In the genomic region with DNA sequence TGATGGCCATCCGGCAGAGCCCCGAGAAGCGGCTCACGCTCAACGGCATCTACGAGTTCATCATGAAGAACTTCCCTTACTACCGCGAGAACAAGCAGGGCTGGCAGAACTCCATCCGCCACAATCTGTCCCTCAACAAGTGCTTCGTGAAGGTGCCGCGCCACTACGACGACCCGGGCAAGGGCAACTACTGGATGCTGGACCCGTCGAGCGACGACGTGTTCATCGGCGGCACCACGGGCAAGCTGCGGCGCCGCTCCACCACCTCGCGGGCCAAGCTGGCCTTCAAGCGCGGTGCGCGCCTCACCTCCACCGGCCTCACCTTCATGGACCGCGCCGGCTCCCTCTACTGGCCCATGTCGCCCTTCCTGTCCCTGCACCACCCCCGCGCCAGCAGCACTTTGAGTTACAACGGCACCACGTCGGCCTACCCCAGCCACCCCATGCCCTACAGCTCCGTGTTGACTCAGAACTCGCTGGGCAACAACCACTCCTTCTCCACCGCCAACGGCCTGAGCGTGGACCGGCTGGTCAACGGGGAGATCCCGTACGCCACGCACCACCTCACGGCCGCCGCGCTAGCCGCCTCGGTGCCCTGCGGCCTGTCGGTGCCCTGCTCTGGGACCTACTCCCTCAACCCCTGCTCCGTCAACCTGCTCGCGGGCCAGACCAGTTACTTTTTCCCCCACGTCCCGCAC, we compare ENCODE assay signal across 9 cellular contexts. TPM values are rescaled to one million over a fixed set of nuclear protein-coding genes. Genes with fewer than 3 reads are reported as not detected.
DNase-seq lines count a peak whose midpoint lies in the region; TF ChIP-seq lines count a peak whose summit lies in the region.
"Had no signal": no experiment of that assay in that cellular context is flagged by ENCODE, and none has a peak within 500 bp of the region (broad histone marks: within the 10 kb centered on the region; RNA-seq: fewer than 3 reads in every experiment).

No MANE protein-coding gene starts in this region.

- H3K9me3 ChIP-seq in endodermal cell (ENCODE audit: control insufficient read depth, low read length) (no peaks in the 10 kb centered on the region), neuronal stem cell (replicated peaks in 1 of 2; ENCODE audit: control insufficient read depth in 2 of 2, insufficient read depth in 1 of 2, low read depth in 1 of 2, low read length in 2 of 2) (peaks cover 0 to 6% of the 10 kb centered on the region in 2 donors), uterus (no peaks in the 10 kb centered on the region)
- H3K9me3 ChIP-seq in CD8-positive, alpha-beta memory T cell (ENCODE audit: low read length), result no peaks in the 10 kb centered on the region

- H3K36me3 ChIP-seq in endodermal cell (ENCODE audit: control insufficient read depth, insufficient read depth, low read length) (no peaks in the 10 kb centered on the region), neuronal stem cell (replicated peaks in 1 of 2; ENCODE audit: control insufficient read depth in 2 of 2, insufficient read depth in 2 of 2, low read length in 2 of 2) (peaks cover 0 to 10% of the 10 kb centered on the region in 2 donors), uterus (no peaks in the 10 kb centered on the region)
- H3K36me3 ChIP-seq in CD8-positive, alpha-beta memory T cell (ENCODE audit: insufficient read depth, low read length), result no peaks in the 10 kb centered on the region
- H3K36me3 ChIP-seq: tibial nerve had no signal

- intact Hi-C loops in uterus (cut with DNase I; ENCODE audit: low total_unique reads), result no loop called here

- H3K9me3 Mint-ChIP-seq in endodermal cell, result no peaks in the 10 kb centered on the region
- peaks cover 7 to 37% (median 18%) of the 10 kb centered on the region in 5 donors for H3K9me3 Mint-ChIP-seq in CD8-positive, alpha-beta memory T cell

- H3K27me3 ChIP-seq in endodermal cell (ENCODE audit: control insufficient read depth, insufficient read depth, low read length, poor library complexity, severe bottlenecking) (peaks cover 88% of the 10 kb centered on the region), neuronal stem cell (ENCODE audit: control insufficient read depth in 3 of 3, insufficient read depth in 3 of 3, low read depth in 1 of 3, low read length in 3 of 3) (peaks cover 0 to 84% (median 0%) of the 10 kb centered on the region in 3 experiments), uterus (peaks cover 34 to 84% of the 10 kb centered on the region in 2 donors)
- peaks cover 11% of the 10 kb centered on the region for H3K27me3 ChIP-seq in CD8-positive, alpha-beta memory T cell (ENCODE audit: insufficient read depth, low read length, poor library complexity, severe bottlenecking)

- CTCF ChIA-PET in CD8-positive, alpha-beta memory T cell (lab: Charles Lee), result no interaction called here

- peak overlapping the region; percentile 92 for H4K8ac ChIP-seq in neuronal stem cell (ENCODE audit: low read depth, low read length)

- peaks cover 5% of the 10 kb centered on the region for H3K79me1 ChIP-seq in neuronal stem cell (ENCODE audit: low read depth, low read length)

- POLR2A ChIA-PET in CD8-positive, alpha-beta memory T cell (lab: Charles Lee), result no interaction called here

- no peak overlapping the region for H3K27ac ChIP-seq in endodermal cell (ENCODE audit: low read depth, low read length)
- peak overlapping the region; percentile 99 for H3K27ac ChIP-seq in neuronal stem cell (replicated peaks; ENCODE audit: low read length)
- no peak overlapping the region for H3K27ac ChIP-seq in CD8-positive, alpha-beta memory T cell (ENCODE audit: low read depth, low read length)
- H3K27ac ChIP-seq in uterus, result no peak overlapping the region
- H3K27ac ChIP-seq: tibial nerve had no signal

- peaks cover 8% of the 10 kb centered on the region for H3K4me1 Mint-ChIP-seq in endodermal cell
- peaks cover 0 to 15% (median 4%) of the 10 kb centered on the region in 3 donors for H3K4me1 Mint-ChIP-seq in CD8-positive, alpha-beta memory T cell

- DNase-seq in NCI-H1417 (lab: John Stamatoyannopoulos, UW) (peak in 2 of 3 experiments; percentile 59 to 76), NCI-H1417 treated with DMSO at 0.1 percent for 48 hours (lab: John Stamatoyannopoulos, UW) (no peak), NCI-H446 treated with DMSO at 0.1 percent for 48 hours (lab: John Stamatoyannopoulos, UW) (peak; percentile 68), endodermal cell (peak; percentile 95), neuronal stem cell (ENCODE audit: low spot score) (no peak), uterus (no peak)
- DNase-seq in CD8-positive, alpha-beta memory T cell, result no peak
- DNase-seq in stimulated activated naive CD4-positive, alpha-beta T cell (lab: John Stamatoyannopoulos, UW), result no peak

- H3K4me3 ChIP-seq in endodermal cell (ENCODE audit: low read length) (peak overlapping the region; percentile 69), neuronal stem cell (ENCODE audit: low read length in 2 of 2) (peak overlapping the region in 1 of 2 donors; percentile 99), uterus (no peak overlapping the region)
- H3K4me3 ChIP-seq in CD8-positive, alpha-beta memory T cell (ENCODE audit: low read length), result no peak overlapping the region

- peak overlapping the region; percentile 99 for H3K18ac ChIP-seq in neuronal stem cell (ENCODE audit: low read length)

- peaks cover 94% of the 10 kb centered on the region for H3K27me3 Mint-ChIP-seq in endodermal cell (ENCODE audit: insufficient read depth)
- peaks cover 36 to 39% of the 10 kb centered on the region in 2 donors for H3K27me3 Mint-ChIP-seq in CD8-positive, alpha-beta memory T cell

- H3K4me3 Mint-ChIP-seq in endodermal cell, result peak overlapping the region; percentile 63
- peak overlapping the region in 1 of 7 donors; percentile 72 for H3K4me3 Mint-ChIP-seq in CD8-positive, alpha-beta memory T cell

- peak overlapping the region; percentile 26 for H2BK15ac ChIP-seq in neuronal stem cell (ENCODE audit: low read length)

- WGBS in endodermal cell (ENCODE audit: insufficient coverage in 1 of 2, insufficient read length in 1 of 2), 2 experiments, result 1 to 4% methylated on average over 16 to 65 of the region's 65 CpGs
- no CpG with 5 or more reads among the region's 65 CpGs for WGBS in neuronal stem cell (ENCODE audit: extremely low coverage in 2 of 2, insufficient read length in 2 of 2, insufficient replicate concordance in 1 of 2), 2 donors

- peak overlapping the region; percentile 100 for H3K14ac ChIP-seq in neuronal stem cell (ENCODE audit: low read length)

- peak; percentile 76 for TF ChIP-seq CTCF in endodermal cell (conservative IDR thresholded peaks at IDR 0.05)
- no peak for TF ChIP-seq CTCF in uterus (IDR thresholded peaks at IDR 0.05)

- peak overlapping the region; percentile 97 for H3K23ac ChIP-seq in neuronal stem cell (ENCODE audit: low read depth, low read length, poor library complexity)

- H3K4me2 ChIP-seq in neuronal stem cell (ENCODE audit: insufficient read depth, low read length, poor library complexity, severe bottlenecking), result peak overlapping the region; percentile 37

- peak overlapping the region; percentile 99 for H2AK5ac ChIP-seq in neuronal stem cell (ENCODE audit: low read depth, low read length)

- no peak overlapping the region for H3K27ac Mint-ChIP-seq in endodermal cell
- H3K27ac Mint-ChIP-seq in CD8-positive, alpha-beta memory T cell, result peak overlapping the region in 2 of 8 donors; percentile 58 to 88

- peak overlapping the region; percentile 88 for H2BK12ac ChIP-seq in neuronal stem cell (ENCODE audit: low read length)

- peak overlapping the region; percentile 17 for H3K4ac ChIP-seq in neuronal stem cell (ENCODE audit: low read length)

- H4K91ac ChIP-seq in neuronal stem cell (ENCODE audit: low read depth, low read length, poor library complexity), result no peak overlapping the region

- TF ChIP-seq POLR2A in uterus (IDR thresholded peaks at IDR 0.05), result no peak

- H2BK120ac ChIP-seq in neuronal stem cell (ENCODE audit: low read depth, low read length), result peak overlapping the region; percentile 97

- H3K4me1 ChIP-seq in endodermal cell (ENCODE audit: control insufficient read depth, insufficient read depth, low read length), result no peaks in the 10 kb centered on the region
- no peaks in the 10 kb centered on the region for H3K4me1 ChIP-seq in neuronal stem cell (ENCODE audit: control insufficient read depth in 2 of 2, insufficient read depth in 1 of 2, low read depth in 1 of 2, low read length in 2 of 2)
- H3K4me1 ChIP-seq in CD8-positive, alpha-beta memory T cell (ENCODE audit: insufficient read depth, low read length), result no peaks in the 10 kb centered on the region
- peaks cover 0 to 15% of the 10 kb centered on the region in 2 donors for H3K4me1 ChIP-seq in uterus

- H2BK5ac ChIP-seq in neuronal stem cell (ENCODE audit: low read length), result peak overlapping the region; percentile 98

- H3K9ac ChIP-seq in endodermal cell (ENCODE audit: extremely low read depth, low read length, poor library complexity, severe bottlenecking) (no peak overlapping the region), neuronal stem cell (ENCODE audit: low read depth, low read length, poor library complexity) (peak overlapping the region; percentile 100)

- no peaks in the 10 kb centered on the region for H3K36me3 Mint-ChIP-seq in endodermal cell (ENCODE audit: low read depth)
- H3K36me3 Mint-ChIP-seq in CD8-positive, alpha-beta memory T cell, result peaks cover 0 to 2% (median 0%) of the 10 kb centered on the region in 3 donors

- peak overlapping the region; percentile 45 for H2AFZ ChIP-seq in neuronal stem cell (ENCODE audit: low read length)

RNA-seq across cellular contexts. Expression of gene FOXG1, which starts 1.4 kb away (rescaled TPM):
- under 1 TPM; 0.04 to 0.07 TPM for total RNA-seq in endodermal cell
- 0.82 TPM for polyA plus RNA-seq in endodermal cell (2013, experiment 1 of 2)
- 0.79 TPM for polyA plus RNA-seq in endodermal cell (2013, experiment 2 of 2)
- 189 TPM for polyA plus RNA-seq in neuronal stem cell (2013, experiment 1 of 2)
- 187 TPM for polyA plus RNA-seq in neuronal stem cell (2013, experiment 2 of 2)
- not detected for total RNA-seq in CD8-positive, alpha-beta memory T cell
- not detected for polyA plus RNA-seq in CD8-positive, alpha-beta memory T cell
- total RNA-seq in uterus, result not detected
- total RNA-seq: tibial nerve had no signal

Comparison
In these comparisons a context has a peak if more than half of its experiments do, and no peak if none do; other contexts are left out.
1. DNase-seq: peak in NCI-H1417 (2 of 3), NCI-H446 treated with DMSO at 0.1 percent for 48 hours (single experiment) and endodermal cell (single experiment); none in NCI-H1417 treated with DMSO at 0.1 percent for 48 hours (single experiment), neuronal stem cell (single experiment), CD8-positive, alpha-beta memory T cell (0 of 5), stimulated activated naive CD4-positive, alpha-beta T cell (0 of 6) and uterus (0 of 2).